ENCODE assay signal across 9 cellular contexts in the genomic region with DNA sequence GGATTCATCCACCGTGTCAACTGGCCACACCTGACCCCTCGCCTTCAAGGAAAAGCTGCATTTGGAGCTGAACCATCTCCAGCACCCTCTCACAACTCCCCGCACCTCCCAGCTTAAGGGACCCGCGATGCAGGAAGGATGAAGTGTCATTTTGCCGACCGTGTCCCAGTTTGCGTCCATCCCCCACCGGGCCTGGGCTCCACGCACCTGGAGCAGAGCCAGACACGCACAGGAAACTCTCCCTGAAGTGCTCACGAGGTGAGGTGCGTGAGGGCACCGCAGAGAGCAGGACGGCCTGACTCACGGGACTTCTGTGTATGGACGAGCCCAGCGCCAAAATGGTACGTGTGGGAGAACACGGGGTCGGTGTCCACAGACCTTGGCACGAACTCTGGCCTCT. TPM values are rescaled to one million over a fixed set of nuclear protein-coding genes. Genes with fewer than 3 reads are reported as not detected.
"Had no signal": no experiment of that assay in that cellular context is flagged by ENCODE, and none has a peak within 500 bp of the region (broad histone marks: within the 10 kb centered on the region; RNA-seq: fewer than 3 reads in every experiment).

No MANE protein-coding gene starts in this region.

- H3K27ac Mint-ChIP-seq: GM23338, H9 had no signal

- H3K4me2 ChIP-seq: GM23338 had no signal

- H2AFZ ChIP-seq: GM23338 had no signal

- H3K27ac ChIP-seq: HL-60 had no signal

- ATAC-seq: GM23338, HepG2, K562 had no signal

- H3K4me3 Mint-ChIP-seq: GM23338, H9 had no signal

- DNase-seq: H9, HCEC 1CT, KG1 had no signal

- H3K4me3 ChIP-seq: GM23338, K562 had no signal

RNA-seq across cellular contexts. Expression of a gene that starts 42.7 kb away (rescaled TPM):
- total RNA-seq: H4, HT1080 had no signal

RNA-seq across cellular contexts. Expression of a gene that starts 44.7 kb away (rescaled TPM):
- total RNA-seq: HepG2, K562 had no signal
- polyA plus RNA-seq: HepG2 had no signal
